ENCODE assay signal across 21 cellular contexts in genomic region chr18:55007582-55007981, GRCh38. TPM values are rescaled to one million over a fixed set of nuclear protein-coding genes. Genes with fewer than 3 reads are reported as not detected.
DNase-seq lines count a peak whose midpoint lies in the region; ATAC-seq and TF ChIP-seq lines count a peak whose summit lies in the region.
"Had no signal": no experiment of that assay in that cellular context is flagged by ENCODE, and none has a peak within 500 bp of the region (broad histone marks: within the 10 kb centered on the region; RNA-seq: fewer than 3 reads in every experiment).

No MANE protein-coding gene starts in this region.

- TF ChIP-seq CTCF in Caco-2 (IDR thresholded peaks at IDR 0.05; ENCODE audit: insufficient read depth in 1 of 2, low read depth in 1 of 2, low read length in 1 of 2, severe bottlenecking in 1 of 2, unreplicated experiment in 1 of 2) (no peak), PC-3 (conservative IDR thresholded peaks at IDR 0.05; ENCODE audit: low read depth, low read length) (no peak), progenitor cell of endocrine pancreas (IDR thresholded peaks at IDR 0.05; ENCODE audit: unreplicated experiment) (no peak)

- H3K79me2 ChIP-seq in PC-3 (ENCODE audit: low read length): no peaks in the 10 kb centered on the region

- H4K20me1 ChIP-seq in PC-3 (ENCODE audit: low read length): no peaks in the 10 kb centered on the region

- H3K36me3 ChIP-seq in Caco-2 (ENCODE audit: control insufficient read depth, insufficient read depth, low read length): no peaks in the 10 kb centered on the region
- H3K36me3 ChIP-seq in PC-3 (ENCODE audit: low read depth, low read length): no peaks in the 10 kb centered on the region
- no peaks in the 10 kb centered on the region for H3K36me3 ChIP-seq in adipocyte (ENCODE audit: control insufficient read depth, insufficient read depth, low read length, severe bottlenecking)

- 0 out of 2 replicates have a peak overlapping the region, but pooled peaks have one; percentile 17 for H2AFZ ChIP-seq in PC-3 (ENCODE audit: low read length)
- H2AFZ ChIP-seq: GM23338 had no signal

- POLR2A ChIA-PET in Caco-2 (lab: Charles Lee): no interaction called here
- POLR2A ChIA-PET in PC-3 (lab: Charles Lee; ENCODE audit: unreplicated experiment): interaction anchor here (0.6 kb wide), 1 partner anchor 266 kb away, joined by 3 read pairs; no protein-coding TSS in a partner anchor

- peak overlapping the region; percentile 33 for H3K27ac Mint-ChIP-seq in Caco-2 (ENCODE audit: unreplicated experiment)
- peak overlapping the region; percentile 12 for H3K27ac Mint-ChIP-seq in progenitor cell of endocrine pancreas
- H3K27ac Mint-ChIP-seq: CD4-positive, alpha-beta T cell; GM23338; HFFc6; IgD-negative memory B cell had no signal

- no peak overlapping the region for H3K4me3 ChIP-seq in Caco-2 (ENCODE audit: low read depth, low read length)
- H3K4me3 ChIP-seq in PC-3 (ENCODE audit: low read length): no peak overlapping the region
- no peak overlapping the region for H3K4me3 ChIP-seq in adipocyte (ENCODE audit: low read length)
- H3K4me3 ChIP-seq: GM23338 had no signal

- no peak overlapping the region for H3K4me3 Mint-ChIP-seq in Caco-2 (ENCODE audit: unreplicated experiment)
- H3K4me3 Mint-ChIP-seq in progenitor cell of endocrine pancreas (ENCODE audit: low read depth): no peak overlapping the region
- H3K4me3 Mint-ChIP-seq: CD4-positive, alpha-beta T cell; GM23338; HFFc6; IgD-negative memory B cell had no signal

- H3K4me2 ChIP-seq in PC-3 (ENCODE audit: low read length): no peak overlapping the region
- H3K4me2 ChIP-seq: GM23338 had no signal

- H3F3A ChIP-seq in PC-3 (ENCODE audit: low read length, unreplicated experiment): no peaks in the 10 kb centered on the region

- H3K9ac ChIP-seq in PC-3 (ENCODE audit: low read length): no peak overlapping the region
- no peak overlapping the region for H3K9ac ChIP-seq in adipocyte (ENCODE audit: low read length)

- in situ Hi-C loops in ACHN (cut with HindIII; ENCODE audit: low pct_ligation_motif_present, low pct_unique_long_range_greater_than_20kb, low sequenced_read_pairs): no loop called here

- no peaks in the 10 kb centered on the region; the same call in 1 of the 2 replicates for H3K4me1 ChIP-seq in Caco-2
- H3K4me1 ChIP-seq in PC-3 (ENCODE audit: insufficient read depth, low read length): peaks cover 8% of the 10 kb centered on the region; the same call in 1 of the 2 replicates
- H3K4me1 ChIP-seq in adipocyte (ENCODE audit: control insufficient read depth, insufficient read depth, low read length): no peaks in the 10 kb centered on the region

- H3K27me3 ChIP-seq in Caco-2 (replicated peaks; ENCODE audit: control insufficient read depth, insufficient read depth, low read length) (no peaks in the 10 kb centered on the region), PC-3 (ENCODE audit: low read length) (no peaks in the 10 kb centered on the region), adipocyte (replicated peaks; ENCODE audit: control insufficient read depth, insufficient read depth, low read length) (peaks cover 12% of the 10 kb centered on the region)

- H3K9me3 ChIP-seq in Caco-2 (no peaks in the 10 kb centered on the region), PC-3 (ENCODE audit: low read length) (no peaks in the 10 kb centered on the region), adipocyte (ENCODE audit: control insufficient read depth, low read length) (no peaks in the 10 kb centered on the region)

- DNase-seq in Caco-2 (no peak), PC-3 (peak; percentile 18), adipocyte (ENCODE audit: low read depth) (peak; percentile 28), progenitor cell of endocrine pancreas (ENCODE audit: low spot score, unreplicated experiment) (no peak), COLO668 (lab: John Stamatoyannopoulos, UW; ENCODE audit: unreplicated experiment) (no peak), NCI-H187 (lab: John Stamatoyannopoulos, UW) (no peak), ACHN (no peak)
- DNase-seq in activated CD4-positive, alpha-beta T cell treated with anti-CD3 and anti-CD28 coated beads, Interleukin-2, amount 50 U/mL, for 48 hours: no peak
- DNase-seq: AML-193; CD4-positive, alpha-beta T cell; COR-L47; DMS153; DMS79; GF-D8; H7; HFFc6; KBM-7 had no signal

- peaks cover 10% of the 10 kb centered on the region for H3K9me3 Mint-ChIP-seq in Caco-2 (ENCODE audit: unreplicated experiment)
- peaks cover 3% of the 10 kb centered on the region for H3K9me3 Mint-ChIP-seq in progenitor cell of endocrine pancreas (ENCODE audit: low read depth)
- H3K9me3 Mint-ChIP-seq: CD4-positive, alpha-beta T cell; GM23338; HFFc6 had no signal

- no peaks in the 10 kb centered on the region for H3K27me3 Mint-ChIP-seq in Caco-2 (ENCODE audit: insufficient read depth, unreplicated experiment)
- H3K27me3 Mint-ChIP-seq in progenitor cell of endocrine pancreas: no peaks in the 10 kb centered on the region
- H3K27me3 Mint-ChIP-seq: IgD-negative memory B cell had no signal

- no peaks in the 10 kb centered on the region for H3K36me3 Mint-ChIP-seq in Caco-2 (ENCODE audit: insufficient read depth, unreplicated experiment)
- H3K36me3 Mint-ChIP-seq in progenitor cell of endocrine pancreas (ENCODE audit: insufficient read depth): no peaks in the 10 kb centered on the region
- H3K36me3 Mint-ChIP-seq: IgD-negative memory B cell had no signal

- ATAC-seq in PC-3: peak; percentile 57
- ATAC-seq: GM23338, HCT116 had no signal

- H3K4me1 Mint-ChIP-seq in Caco-2 (ENCODE audit: low read depth, unreplicated experiment) (no peaks in the 10 kb centered on the region), progenitor cell of endocrine pancreas (ENCODE audit: low read depth) (peaks cover 3% of the 10 kb centered on the region)
- H3K4me1 Mint-ChIP-seq: GM23338, IgD-negative memory B cell had no signal

- intact Hi-C loops in Caco-2 (cut with micrococcal nuclease; ENCODE audit: unreplicated experiment) (no loop called here), PC-3 (cut with micrococcal nuclease) (loop anchor here (5.0 kb wide), 1 partner anchor 220 kb away; no protein-coding TSS in a partner anchor)

- BruUV-seq in Caco-2 (replicated peaks; lab: Mats Ljungman, UMichigan) (no TSS peak), PC-3 (replicated peaks; lab: Mats Ljungman, UMichigan) (no TSS peak)

- CTCF ChIA-PET in Caco-2 (lab: Charles Lee) (no interaction called here), PC-3 (lab: Charles Lee) (no interaction called here)

- no peak overlapping the region for H3K27ac ChIP-seq in PC-3 (ENCODE audit: low read length)
- H3K27ac ChIP-seq: C4-2B had no signal

- no peaks in the 10 kb centered on the region for H3K9me2 ChIP-seq in PC-3 (replicated peaks; ENCODE audit: low read length)

RNA-seq across cellular contexts. Expression of gene CCDC68, which starts 48.3 kb away (rescaled TPM):
- total RNA-seq in Caco-2 (2022): 6.9 and 7.6 TPM in 2 replicates
- 2.6 and 3.1 TPM in 2 replicates for total RNA-seq in PC-3 (2014; rRNA removed)
- 2.2 and 2.9 TPM in 2 replicates for total RNA-seq in progenitor cell of endocrine pancreas
- total RNA-seq: CD4-positive, alpha-beta T cell had no signal

Comparison
In these comparisons a context has a peak if more than half of its experiments do, and no peak if none do; other contexts are left out.
1. DNase-seq: peak in PC-3 (single experiment) and adipocyte (single experiment); none in Caco-2 (0 of 2), progenitor cell of endocrine pancreas (single experiment), activated CD4-positive, alpha-beta T cell treated with anti-CD3 and anti-CD28 coated beads, Interleukin-2, amount 50 U/mL, for 48 hours (0 of 2), COLO668 (single experiment), NCI-H187 (0 of 2) and ACHN (single experiment).